Comparison of ENCODE assay signal across 10 cellular contexts in the genomic region with DNA sequence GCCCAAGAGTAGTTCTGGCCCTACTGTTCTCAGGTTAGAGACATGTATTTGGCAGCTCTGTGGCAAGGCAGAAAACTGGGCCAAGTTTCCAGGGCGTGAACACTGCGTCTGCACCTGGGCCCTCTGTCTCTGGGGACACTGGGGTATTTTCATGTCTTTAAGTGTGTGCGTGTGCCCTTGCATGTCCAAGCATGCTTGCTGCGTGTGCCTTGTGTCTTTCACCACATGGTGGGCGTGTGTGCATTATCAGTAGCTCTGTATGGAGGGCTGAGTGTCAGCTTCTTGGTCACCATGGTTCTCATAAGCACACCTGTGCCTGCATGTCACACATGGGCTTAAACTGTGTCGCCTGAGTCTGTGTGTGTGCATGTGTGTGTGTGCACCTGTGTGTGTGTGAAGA.
DNase-seq lines count a peak whose midpoint lies in the region; ATAC-seq and TF ChIP-seq lines count a peak whose summit lies in the region.
"Had no signal": no experiment of that assay in that cellular context is flagged by ENCODE, and none has a peak within 500 bp of the region (broad histone marks: within the 10 kb centered on the region; RNA-seq: fewer than 3 reads in every experiment).

No MANE protein-coding gene starts in this region.

- H3K27ac Mint-ChIP-seq in activated naive CD8-positive, alpha-beta T cell treated with anti-CD3 and anti-CD28 coated beads, Interleukin-2, amount 50 U/mL, for 24 hours, result no peak overlapping the region
- peak overlapping the region in 1 of 7 donors; percentile 57 for H3K27ac Mint-ChIP-seq in CD14-positive monocyte

- H3K4me3 Mint-ChIP-seq in activated naive CD8-positive, alpha-beta T cell treated with anti-CD3 and anti-CD28 coated beads, Interleukin-2, amount 50 U/mL, for 24 hours, result no peak overlapping the region
- H3K4me3 Mint-ChIP-seq in CD14-positive monocyte, result no peak overlapping the region
- H3K4me3 Mint-ChIP-seq: nephron had no signal

- ATAC-seq in GM18867 (IDR thresholded peaks at IDR 0.05; ENCODE audit: unreplicated experiment), result peak; percentile 82
- peak; percentile 72 for ATAC-seq in GM21717 (IDR thresholded peaks at IDR 0.05; ENCODE audit: unreplicated experiment)
- peak; percentile 93 for ATAC-seq in HG03280 (IDR thresholded peaks at IDR 0.05; ENCODE audit: unreplicated experiment)
- ATAC-seq in mucosa of descending colon, result peak; percentile 23
- no peak for ATAC-seq in activated naive CD8-positive, alpha-beta T cell treated with anti-CD3 and anti-CD28 coated beads, Interleukin-2, amount 50 U/mL, for 24 hours

- 71 to 94% (median 86%) methylated on average over 5 to 6 of the region's 6 CpGs for WGBS in spleen, 5 donors

- H3K4me3 ChIP-seq in mucosa of descending colon (no peak overlapping the region), spleen (no peak overlapping the region)

- intact Hi-C loops in mucosa of descending colon (cut with DNase I, micrococcal nuclease) (no loop called here), spleen (cut with DNase I; ENCODE audit: low total_unique reads) (no loop called here), CD14-positive monocyte (cut with micrococcal nuclease) (loop anchor here in 1 of 2 donors (10.0 kb wide), 1 partner anchor 64 kb away; no protein-coding TSS in a partner anchor)

- H3K9me3 Mint-ChIP-seq in activated naive CD8-positive, alpha-beta T cell treated with anti-CD3 and anti-CD28 coated beads, Interleukin-2, amount 50 U/mL, for 24 hours, result no peaks in the 10 kb centered on the region
- peaks cover 2 to 19% (median 6%) of the 10 kb centered on the region in 7 donors for H3K9me3 Mint-ChIP-seq in CD14-positive monocyte
- H3K9me3 Mint-ChIP-seq: nephron had no signal

- no peaks in the 10 kb centered on the region for H3K27me3 Mint-ChIP-seq in activated naive CD8-positive, alpha-beta T cell treated with anti-CD3 and anti-CD28 coated beads, Interleukin-2, amount 50 U/mL, for 24 hours
- peaks cover 0 to 1% (median 0%) of the 10 kb centered on the region in 3 donors for H3K27me3 Mint-ChIP-seq in CD14-positive monocyte (ENCODE audit: low read depth in 3 of 3)

- TF ChIP-seq POLR2A in spleen (IDR thresholded peaks at IDR 0.05), result no peak

- H3K9me3 ChIP-seq in mucosa of descending colon, result no peaks in the 10 kb centered on the region
- H3K9me3 ChIP-seq in spleen, result no peaks in the 10 kb centered on the region

- no peaks in the 10 kb centered on the region for H3K4me1 ChIP-seq in mucosa of descending colon (ENCODE audit: low read depth)
- peaks cover 0 to 52% (median 13%) of the 10 kb centered on the region in 6 donors for H3K4me1 ChIP-seq in spleen

- peaks cover 3% of the 10 kb centered on the region for H3K4me1 Mint-ChIP-seq in activated naive CD8-positive, alpha-beta T cell treated with anti-CD3 and anti-CD28 coated beads, Interleukin-2, amount 50 U/mL, for 24 hours
- H3K4me1 Mint-ChIP-seq in CD14-positive monocyte, result peaks cover 19% of the 10 kb centered on the region

- H3K36me3 Mint-ChIP-seq in activated naive CD8-positive, alpha-beta T cell treated with anti-CD3 and anti-CD28 coated beads, Interleukin-2, amount 50 U/mL, for 24 hours (ENCODE audit: low read depth), result peaks cover 6% of the 10 kb centered on the region
- H3K36me3 Mint-ChIP-seq in CD14-positive monocyte, result peaks cover 74 to 81% of the 10 kb centered on the region in 2 donors

- H3K27me3 ChIP-seq in spleen (replicated peaks in 1 of 7), result no peaks in the 10 kb centered on the region

- H3K36me3 ChIP-seq in mucosa of descending colon (ENCODE audit: low read depth) (no peaks in the 10 kb centered on the region), spleen (peaks cover 0 to 90% (median 3%) of the 10 kb centered on the region in 6 donors)

- TF ChIP-seq CTCF in mucosa of descending colon (IDR thresholded peaks at IDR 0.05) (no peak), spleen (IDR thresholded peaks at IDR 0.05 in 8 of 11, conservative IDR thresholded peaks at IDR 0.05 in 3 of 11) (no peak), CD14-positive monocyte (IDR thresholded peaks at IDR 0.05) (no peak)

- DNase-seq in mucosa of descending colon, result no peak
- no peak for DNase-seq in spleen
- no peak for DNase-seq in activated naive CD8-positive, alpha-beta T cell treated with anti-CD3 and anti-CD28 coated beads, Interleukin-2, amount 50 U/mL, for 24 hours
- no peak for DNase-seq in CD14-positive monocyte (ENCODE audit: low spot score)
- no peak for DNase-seq in dedifferentiated amniotic fluid mesenchymal stem cell (ENCODE audit: extremely low spot score)
- DNase-seq: NCI-H82 had no signal

- peak overlapping the region in 1 of 8 donors; percentile 22 for H3K27ac ChIP-seq in spleen
